12 cellular contexts compared by ENCODE assay signal in the genomic region with DNA sequence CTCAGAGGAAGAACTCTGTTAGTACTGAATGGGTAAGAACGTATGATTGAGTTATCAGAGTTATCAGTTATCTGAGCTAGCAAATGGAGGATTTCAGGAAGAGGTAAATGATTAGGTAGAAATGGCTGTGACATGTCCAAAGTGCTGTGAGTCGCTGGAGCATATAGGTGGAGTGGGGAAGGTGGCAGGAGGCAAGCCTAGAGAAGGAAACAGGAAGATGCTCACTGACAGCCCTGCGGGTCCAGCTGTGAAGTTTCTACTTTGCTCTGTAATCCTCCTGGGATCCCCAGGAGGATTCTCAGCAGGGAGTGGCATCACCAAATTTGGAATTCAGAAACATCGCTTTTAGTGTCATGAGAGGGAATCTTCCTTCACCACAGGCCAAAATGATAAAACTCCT. TPM values are rescaled to one million over a fixed set of nuclear protein-coding genes. Genes with fewer than 3 reads are reported as not detected.
DNase-seq lines count a peak whose midpoint lies in the region.
"Had no signal": no experiment of that assay in that cellular context is flagged by ENCODE, and none has a peak within 500 bp of the region (broad histone marks: within the 10 kb centered on the region; RNA-seq: fewer than 3 reads in every experiment).

No MANE protein-coding gene starts in this region.

- H3K9me3 ChIP-seq in BLaER1 (no peaks in the 10 kb centered on the region), Karpas-422 (ENCODE audit: low read length) (no peaks in the 10 kb centered on the region)
- H3K9me3 ChIP-seq: BE2C had no signal

- H3K4me2 ChIP-seq in BLaER1: peak overlapping the region; percentile 47
- peak overlapping the region; percentile 26 for H3K4me2 ChIP-seq in Karpas-422 (ENCODE audit: low read depth, low read length, poor library complexity, severe bottlenecking)

- DNase-seq in Karpas-422: no peak
- DNase-seq in kidney tubule cell (ENCODE audit: low spot score): peak; percentile 6
- DNase-seq in ureter (ENCODE audit: low spot score): peak; percentile 8
- DNase-seq in H7: no peak
- no peak for DNase-seq in epidermal melanocyte (ENCODE audit: insufficient read length, low spot score)
- DNase-seq in NCI-H1930 (lab: John Stamatoyannopoulos, UW): no peak
- DNase-seq: BE2C; CD8-positive, alpha-beta memory T cell; DMS53; GF-D8; IMR-90 had no signal

- H3K79me2 ChIP-seq in Karpas-422 (ENCODE audit: low read length): no peaks in the 10 kb centered on the region

- H4K20me1 ChIP-seq in BLaER1: no peaks in the 10 kb centered on the region
- no peaks in the 10 kb centered on the region for H4K20me1 ChIP-seq in Karpas-422 (ENCODE audit: insufficient read depth, low read depth, low read length)

- H3K9ac ChIP-seq in BLaER1 (no peak overlapping the region), Karpas-422 (ENCODE audit: low read length) (no peak overlapping the region)

- no peak overlapping the region for H2AFZ ChIP-seq in Karpas-422 (ENCODE audit: low read length)

- no peak overlapping the region for H3K27ac ChIP-seq in BLaER1
- no peak overlapping the region for H3K27ac ChIP-seq in Karpas-422 (ENCODE audit: low read length)

- H3K27me3 ChIP-seq in BLaER1 (no peaks in the 10 kb centered on the region), Karpas-422 (ENCODE audit: low read length) (no peaks in the 10 kb centered on the region), H7 (ENCODE audit: control insufficient read depth, insufficient read depth, low read length) (no peaks in the 10 kb centered on the region)
- H3K27me3 ChIP-seq: BE2C had no signal

- H3K4me3 ChIP-seq in BLaER1 (no peak overlapping the region), Karpas-422 (ENCODE audit: low read length) (no peak overlapping the region), H7 (ENCODE audit: insufficient read depth, low read depth, low read length) (no peak overlapping the region)

- no peaks in the 10 kb centered on the region for H3K9me2 ChIP-seq in Karpas-422 (replicated peaks; ENCODE audit: insufficient read depth, low read length)

- H3K4me1 ChIP-seq in BLaER1 (peaks cover 36% of the 10 kb centered on the region), Karpas-422 (ENCODE audit: low read length) (peaks cover 11% of the 10 kb centered on the region)
- H3K4me1 ChIP-seq: BE2C had no signal

- H3K36me3 ChIP-seq in BLaER1 (no peaks in the 10 kb centered on the region), Karpas-422 (ENCODE audit: insufficient read depth, low read length) (no peaks in the 10 kb centered on the region), H7 (replicated peaks; ENCODE audit: control insufficient read depth, insufficient read depth, low read length) (no peaks in the 10 kb centered on the region)
- H3K36me3 ChIP-seq: BE2C had no signal

RNA-seq across cellular contexts. Expression of a gene that starts 52.0 kb away (rescaled TPM):
- 156 and 251 TPM in 2 replicates for total RNA-seq in Karpas-422 (2014; rRNA removed; shearing (Covaris generic); ENCODE audit: low replicate concordance)
- 30.1 TPM for total RNA-seq in ureter
- total RNA-seq in H7 (2014; rRNA removed; shearing (Covaris generic)): 68.5 and 92.9 TPM in 2 replicates

Comparison
In these comparisons a context has a peak if more than half of its experiments do, and no peak if none do; other contexts are left out.
1. DNase-seq: peak in kidney tubule cell (single experiment) and ureter (single experiment); none in Karpas-422 (single experiment), H7 (single experiment), epidermal melanocyte (single experiment) and NCI-H1930 (0 of 2).